Comparison of ENCODE assay signal across 9 cellular contexts in the genomic region with DNA sequence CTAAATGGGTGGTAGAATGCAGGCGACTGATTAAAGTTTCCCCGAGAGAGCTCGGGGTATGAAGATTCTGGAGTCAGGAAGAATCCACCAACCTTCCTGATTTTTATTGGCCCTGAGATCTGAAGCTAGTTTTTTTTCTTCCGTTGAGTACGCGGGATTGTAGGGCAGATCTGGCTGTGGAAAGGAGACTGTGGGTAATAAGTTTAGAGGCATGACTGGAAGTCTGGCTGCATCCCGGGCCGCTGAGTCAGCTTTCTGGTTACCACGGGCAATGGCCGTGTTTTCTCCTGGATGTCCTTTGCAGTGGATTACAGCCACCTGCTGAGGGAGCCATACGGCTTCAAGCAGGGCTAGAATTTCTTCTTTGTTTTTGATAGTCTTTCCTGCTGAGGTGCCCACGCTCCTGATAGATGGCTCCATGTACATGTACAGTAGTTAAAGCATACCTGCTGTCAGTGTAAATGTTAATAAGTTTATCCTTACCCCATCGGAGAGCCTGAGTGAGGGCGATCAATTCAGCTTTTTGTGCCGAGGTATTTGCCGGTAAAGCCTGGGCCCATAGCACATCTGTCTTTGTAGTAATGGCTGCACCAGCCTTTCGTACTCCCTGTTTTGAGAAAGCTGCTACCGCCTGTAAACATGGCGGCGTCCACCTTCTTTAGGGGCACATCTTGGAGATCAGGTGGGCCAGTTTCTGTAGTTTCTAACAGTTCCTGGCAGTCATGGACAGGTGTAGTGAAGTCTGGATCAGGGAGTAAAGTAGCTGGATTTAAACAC.
DNase-seq lines count a peak whose midpoint lies in the region; ATAC-seq and TF ChIP-seq lines count a peak whose summit lies in the region.
"Had no signal": no experiment of that assay in that cellular context is flagged by ENCODE, and none has a peak within 500 bp of the region (broad histone marks: within the 10 kb centered on the region; RNA-seq: fewer than 3 reads in every experiment).

No MANE protein-coding gene starts in this region.

- H3K27ac ChIP-seq in OCI-LY1 (ENCODE audit: low read depth, low read length, poor library complexity, severe bottlenecking) (no peak overlapping the region), osteoblast (ENCODE audit: low read depth, low read length) (no peak overlapping the region)

- H3K4me3 ChIP-seq in OCI-LY1 (ENCODE audit: low read depth, low read length, poor library complexity, severe bottlenecking) (no peak overlapping the region), osteoblast (ENCODE audit: insufficient read depth, low read length) (no peak overlapping the region)

- TF ChIP-seq CTCF in OCI-LY1 (IDR thresholded peaks at IDR 0.05; ENCODE audit: low read length), result peak; percentile 40
- TF ChIP-seq CTCF in osteoblast (IDR thresholded peaks at IDR 0.05; ENCODE audit: extremely low read depth, low read depth, low read length), result peak; percentile 43

- H3K36me3 ChIP-seq in OCI-LY1 (ENCODE audit: insufficient read depth, low read length) (no peaks in the 10 kb centered on the region), osteoblast (ENCODE audit: insufficient read depth, low read length) (no peaks in the 10 kb centered on the region)

- no peaks in the 10 kb centered on the region for H3K27me3 ChIP-seq in OCI-LY1 (ENCODE audit: insufficient read depth, low read length)
- H3K27me3 ChIP-seq in osteoblast (ENCODE audit: insufficient read depth, low read length), result peaks cover 87% of the 10 kb centered on the region

- H3K9me2 ChIP-seq in OCI-LY1 (ENCODE audit: low read depth, low read length), result no peaks in the 10 kb centered on the region

- H3F3A ChIP-seq in OCI-LY1 (ENCODE audit: insufficient read depth, low read length), result no peaks in the 10 kb centered on the region

- peak; percentile 72 for DNase-seq in HCEC 1CT
- peak; percentile 11 for DNase-seq in dermis blood vessel endothelial cell
- DNase-seq in osteoblast (ENCODE audit: insufficient read length, low spot score, missing footprints), result no peak
- no peak for DNase-seq in medulla oblongata (ENCODE audit: extremely low spot score)
- DNase-seq in activated effector memory CD4-positive, alpha-beta T cell treated with anti-CD3 and anti-CD28 coated beads, Interleukin-2, amount 50 U/mL, for 16 hours, result no peak
- DNase-seq: effector CD4-positive, alpha-beta T cell; KG1 had no signal

- H2AFZ ChIP-seq in OCI-LY1 (ENCODE audit: low read length), result no peak overlapping the region
- H2AFZ ChIP-seq in osteoblast (ENCODE audit: low read length), result no peak overlapping the region

- no peak for ATAC-seq in GM18870 (IDR thresholded peaks at IDR 0.05; ENCODE audit: unreplicated experiment)

- H3K4me1 ChIP-seq in OCI-LY1 (ENCODE audit: insufficient read depth, low read length, severe bottlenecking), result no peaks in the 10 kb centered on the region
- no peaks in the 10 kb centered on the region for H3K4me1 ChIP-seq in osteoblast (ENCODE audit: insufficient read depth, low read length)

- H4K20me1 ChIP-seq in OCI-LY1 (ENCODE audit: insufficient read depth, low read length) (no peaks in the 10 kb centered on the region), osteoblast (ENCODE audit: insufficient read depth, low read length) (no peaks in the 10 kb centered on the region)

- H3K4me2 ChIP-seq in OCI-LY1 (ENCODE audit: low read length) (no peak overlapping the region), osteoblast (ENCODE audit: insufficient read depth, low read length) (no peak overlapping the region)

- H3K9me3 ChIP-seq in OCI-LY1 (ENCODE audit: low read length), result no peaks in the 10 kb centered on the region
- H3K9me3 ChIP-seq in osteoblast (ENCODE audit: low read depth, low read length), result no peaks in the 10 kb centered on the region

- no peak overlapping the region for H3K9ac ChIP-seq in OCI-LY1 (ENCODE audit: low read length)

- H3K79me2 ChIP-seq in OCI-LY1 (ENCODE audit: insufficient read depth, low read length) (no peaks in the 10 kb centered on the region), osteoblast (ENCODE audit: insufficient read depth, low read length) (no peaks in the 10 kb centered on the region)

Comparison
In these comparisons a context has a peak if more than half of its experiments do, and no peak if none do; other contexts are left out.
1. DNase-seq: peak in HCEC 1CT (single experiment) and dermis blood vessel endothelial cell (single experiment); none in osteoblast (single experiment), medulla oblongata (single experiment) and activated effector memory CD4-positive, alpha-beta T cell treated with anti-CD3 and anti-CD28 coated beads, Interleukin-2, amount 50 U/mL, for 16 hours (single experiment).